ENCODE assay signal across 8 cellular contexts in the genomic region with DNA sequence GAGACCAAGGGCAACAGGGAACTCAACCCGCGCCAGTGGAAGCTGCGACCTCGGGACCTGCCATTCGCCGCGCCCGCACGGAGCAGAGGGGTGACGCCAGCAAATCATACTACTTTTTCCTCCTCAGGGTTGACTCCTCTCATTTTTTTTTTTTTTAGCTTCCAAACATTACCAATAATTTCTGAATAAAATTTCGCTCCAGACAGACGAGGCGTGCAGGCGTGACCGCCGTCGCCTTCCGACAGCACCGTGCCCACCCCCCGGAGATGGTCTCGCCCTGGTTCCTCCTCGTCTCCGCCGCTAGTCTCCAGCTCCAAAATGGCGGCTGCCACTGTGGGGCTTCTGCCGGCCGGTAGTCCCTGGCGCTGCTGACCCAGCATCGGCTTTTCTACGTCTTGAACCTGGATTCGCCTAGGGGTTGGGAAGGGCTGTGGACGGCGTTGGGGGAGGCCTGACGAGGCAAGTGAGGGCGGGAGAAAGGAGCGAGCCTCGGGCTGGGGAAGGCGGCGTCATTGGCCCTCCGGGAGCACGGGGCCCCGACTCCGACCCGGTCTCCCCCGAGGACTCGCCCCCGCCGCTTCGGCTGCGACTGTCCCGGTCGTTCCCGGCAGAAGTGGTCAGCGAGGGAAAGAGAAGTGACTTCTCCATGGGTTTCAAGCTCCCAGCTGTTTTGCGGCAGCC. TPM values are rescaled to one million over a fixed set of nuclear protein-coding genes. Genes with fewer than 3 reads are reported as not detected.
DNase-seq lines count a peak whose midpoint lies in the region; ATAC-seq and TF ChIP-seq lines count a peak whose summit lies in the region.

A gene (plus strand): TSS at position 300 of the 681 bp plus-strand sequence. CDS start 9,016 bp downstream, outside the sequence.
A gene (minus strand): TSS at position 37 of the 681 bp plus-strand sequence. CDS start 4,069 bp downstream, outside the sequence.

- H3K36me3 ChIP-seq in KMS-11 (ENCODE audit: insufficient read depth) (no peaks in the 10 kb centered on the region), RWPE2 (ENCODE audit: low read depth) (peaks cover 73% of the 10 kb centered on the region), stomach (peaks cover 0 to 36% (median 25%) of the 10 kb centered on the region in 4 donors)

- H3K36me3 Mint-ChIP-seq in nephron progenitor cell (ENCODE audit: low read depth), result peaks cover 30% of the 10 kb centered on the region

- H3K27me3 Mint-ChIP-seq in nephron progenitor cell (ENCODE audit: low read depth, poor library complexity), result peaks cover 5% of the 10 kb centered on the region

- peaks cover 28% of the 10 kb centered on the region for H3K4me1 Mint-ChIP-seq in nephron progenitor cell

- H3K4me1 ChIP-seq in KMS-11 (ENCODE audit: low read depth, poor library complexity, severe bottlenecking) (peaks cover 38% of the 10 kb centered on the region), RWPE2 (ENCODE audit: insufficient read depth, poor library complexity, severe bottlenecking) (peaks cover 6% of the 10 kb centered on the region), stomach (peaks cover 26 to 78% (median 47%) of the 10 kb centered on the region in 4 donors)

- intact Hi-C loops in stomach (cut with DNase I; ENCODE audit: low total_unique reads), result no loop called here

- TF ChIP-seq CTCF in KMS-11 (conservative IDR thresholded peaks at IDR 0.05; ENCODE audit: low read depth, low read length), result no peak
- no peak for TF ChIP-seq CTCF in RWPE2 (IDR thresholded peaks at IDR 0.05; ENCODE audit: poor library complexity, severe bottlenecking)
- no peak for TF ChIP-seq CTCF in fibroblast of pulmonary artery (IDR thresholded peaks at IDR 0.05; ENCODE audit: low read length, missing control alignments)
- no peak for TF ChIP-seq CTCF in nephron progenitor cell (IDR thresholded peaks at IDR 0.05)
- TF ChIP-seq CTCF in stomach (IDR thresholded peaks at IDR 0.05), result peak in 1 of 7 experiments; percentile 29

- H3K79me2 ChIP-seq in KMS-11 (ENCODE audit: insufficient read depth, low read depth), result peaks cover 14% of the 10 kb centered on the region; the same call in 1 of the 2 replicates

- H3K4me3 Mint-ChIP-seq in nephron progenitor cell, result peak within 1 kb of the TSS; percentile 96

- peak in 1 of 4 donors; percentile 49 for TF ChIP-seq POLR2A in stomach (IDR thresholded peaks at IDR 0.05)

- H3K27ac ChIP-seq in KMS-11 (peak within 1 kb of the TSS; percentile 89), RWPE2 (ENCODE audit: poor library complexity, severe bottlenecking) (peak within 1 kb of the TSS; percentile 61), stomach (peak within 1 kb of the TSS; percentile 92 to 98 (median 94))

- H3K27me3 ChIP-seq in KMS-11 (ENCODE audit: insufficient read depth, low read depth), result no peaks in the 10 kb centered on the region
- no peaks in the 10 kb centered on the region for H3K27me3 ChIP-seq in RWPE2 (ENCODE audit: insufficient read depth, poor library complexity, severe bottlenecking)
- no peaks in the 10 kb centered on the region for H3K27me3 ChIP-seq in stomach

- H3K9me3 Mint-ChIP-seq in nephron progenitor cell, result no peaks in the 10 kb centered on the region

- peak; percentile 87 for ATAC-seq in GM21786 (IDR thresholded peaks at IDR 0.05; ENCODE audit: unreplicated experiment)
- ATAC-seq in RWPE2 (ENCODE audit: low read depth), result peak; percentile 88

- H3K9me3 ChIP-seq in RWPE2 (ENCODE audit: severe bottlenecking) (no peaks in the 10 kb centered on the region), stomach (no peaks in the 10 kb centered on the region)

- H3K27ac Mint-ChIP-seq in nephron progenitor cell, result peak within 1 kb of the TSS; percentile 100

- no peak for TF ChIP-seq EP300 in stomach (IDR thresholded peaks at IDR 0.05)

- no peak within 1 kb of the TSS for H3K4me3 ChIP-seq in KMS-11 (IDR thresholded peaks at IDR 0.05; ENCODE audit: insufficient read depth, low read depth, low read length)
- peak within 1 kb of the TSS; percentile 98 for H3K4me3 ChIP-seq in RWPE2 (ENCODE audit: severe bottlenecking)
- H3K4me3 ChIP-seq in fibroblast of pulmonary artery (replicated peaks; ENCODE audit: low read depth, low read length), result peak within 1 kb of the TSS; percentile 94
- H3K4me3 ChIP-seq in stomach, result peak within 1 kb of the TSS; percentile 82 to 93 (median 89)

- peak within 1 kb of the TSS; percentile 73 for H2AFZ ChIP-seq in KMS-11 (ENCODE audit: low read depth)

- WGBS in stomach, 5 donors, result 0 to 1% (median 0%) methylated on average over 52 to 55 of the region's 55 CpGs

- DNase-seq in Daoy (ENCODE audit: low read depth) (peak; percentile 89), RWPE2 (ENCODE audit: low spot score) (peak; percentile 88), fibroblast of pulmonary artery (ENCODE audit: low read depth) (peak; percentile 74), nephron progenitor cell (peak; percentile 88), stomach (peak; percentile 82)
- DNase-seq in activated effector memory CD4-positive, alpha-beta T cell treated with Interleukin-2 at 50 U/mL for 16 hours, result peak; percentile 79

- peak within 1 kb of the TSS; percentile 100 for H3K9ac ChIP-seq in KMS-11

- no peaks in the 10 kb centered on the region for H4K20me1 ChIP-seq in KMS-11 (ENCODE audit: insufficient read depth)

- peak within 1 kb of the TSS; percentile 78 for H3K4me2 ChIP-seq in KMS-11

RNA-seq across cellular contexts. Expression of the first gene that starts in this region (rescaled TPM):
- total RNA-seq in Daoy (2014; rRNA removed; shearing (Covaris generic)), result 63.4 and 86.0 TPM in 2 replicates
- 10 to 100 TPM in 3 of 5 donors, 1 to 10 TPM in 2; 5.8 to 36.6 (median 24.3) TPM for total RNA-seq in stomach
- polyA plus RNA-seq in stomach, result 1 to 10 TPM; 5.5 to 8.3 (median 7.2) TPM

RNA-seq across cellular contexts. Expression of the second gene that starts in this region (rescaled TPM):
- 351 and 395 TPM in 2 replicates for total RNA-seq in Daoy (2014; rRNA removed; shearing (Covaris generic))
- 100 to 1,000 TPM in 4 of 5 donors, 10 to 100 TPM in 1; 22.2 to 517 (median 230) TPM for total RNA-seq in stomach
- polyA plus RNA-seq in stomach, result 1,000 to 10,000 TPM in 1 of 3 donors, 100 to 1,000 TPM in 2; 801 to 1,152 (median 912) TPM
